1 cellular context compared by ENCODE assay signal in genomic region chr14:57462551-57462950, GRCh38.
TF ChIP-seq lines count a peak whose summit lies in the region.

No MANE protein-coding gene starts in this region.

TF ChIP-seq in HepG2, 621 proteins besides CTCF, POLR2A, EP300 and RAD21 (continued from another document):
- no peak for TF ChIP-seq RFX3 (CRISPR knock-in tag; IDR thresholded peaks at IDR 0.05)
TF ChIP-seq in HepG2: peak in this region for 1.
